ENCODE assay signal across 26 cellular contexts in the genomic region with DNA sequence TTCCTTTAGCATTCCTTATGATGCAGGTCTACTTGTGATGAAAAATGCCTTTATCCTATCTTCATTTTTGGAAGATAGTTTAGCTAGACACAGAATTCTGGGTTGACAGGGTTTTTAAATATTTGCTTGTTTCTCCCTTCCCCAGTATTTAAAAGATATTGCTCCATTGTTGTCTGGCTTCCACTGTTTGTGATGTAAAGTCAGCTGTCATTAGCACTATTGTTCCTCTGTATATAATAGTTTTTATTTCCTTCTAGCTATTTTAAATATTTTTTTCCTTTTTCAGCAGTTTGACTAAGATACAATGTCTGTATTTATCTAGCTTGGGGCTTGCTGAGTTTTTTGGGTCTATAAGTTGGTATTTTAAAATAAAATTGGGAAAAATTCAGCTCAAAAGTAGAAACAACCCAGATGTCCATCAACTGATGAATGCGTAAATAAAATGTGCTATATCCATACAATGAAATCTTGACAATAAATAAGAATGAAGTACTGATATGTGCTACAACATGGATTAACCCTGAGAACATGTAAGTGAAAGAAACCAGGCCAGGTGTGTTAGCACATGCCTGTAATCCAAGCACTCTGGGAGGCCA. TPM values are rescaled to one million over a fixed set of nuclear protein-coding genes. Genes with fewer than 3 reads are reported as not detected.
"Had no signal": no experiment of that assay in that cellular context is flagged by ENCODE, and none has a peak within 500 bp of the region (broad histone marks: within the 10 kb centered on the region; RNA-seq: fewer than 3 reads in every experiment).

No MANE protein-coding gene starts in this region.

- DNase-seq: activated CD4-positive, alpha-beta memory T cell treated with anti-CD3 and anti-CD28 coated beads for 36 hours; activated CD4-positive, alpha-beta T cell treated with anti-CD3 and anti-CD28 coated beads for 48 hours; activated effector memory CD4-positive, alpha-beta T cell treated with Interleukin-2 at 50 U/mL for 16 hours; activated naive CD4-positive, alpha-beta T cell treated with anti-CD3 and anti-CD28 coated beads, Interleukin-2, amount 10 ng/mL, durations not matched to agents 7 days and 5 days; activated naive CD8-positive, alpha-beta T cell treated with anti-CD3 and anti-CD28 coated beads, Interleukin-2, amount 50 U/mL, for 24 hours; activated T-cell treated with anti-CD3 and anti-CD28 coated beads, Interleukin-2, amount 50 U/mL, for 48 hours; body of pancreas; foreskin fibroblast; heart right ventricle; naive B cell; occipital lobe; small intestine; stimulated activated CD4-positive, alpha-beta T cell treated with anti-CD3 and anti-CD28 coated beads, Interleukin-2, amount 100 ng/mL, for 24 hours; stomach; transverse colon had no signal

- H3K9me3 ChIP-seq: body of pancreas, suprapubic skin had no signal

- H3K27ac Mint-ChIP-seq: activated CD4-positive, alpha-beta memory T cell treated with anti-CD3 and anti-CD28 coated beads for 36 hours; activated naive CD4-positive, alpha-beta T cell treated with anti-CD3 and anti-CD28 coated beads, Interleukin-2, amount 10 ng/mL, durations not matched to agents 7 days and 5 days; activated naive CD8-positive, alpha-beta T cell treated with anti-CD3 and anti-CD28 coated beads, Interleukin-2, amount 50 U/mL, for 24 hours; naive B cell; stimulated activated effector memory CD8-positive, alpha-beta T cell treated with anti-CD3 and anti-CD28 coated beads, Interleukin-12 subunit alpha, Interleukin-12 subunit beta, amount 100 ng/mL, for 72 hours had no signal

- H3K36me3 ChIP-seq: cardiac muscle cell had no signal

- H3K27me3 ChIP-seq: body of pancreas, cardiac muscle cell, heart right ventricle, stomach, suprapubic skin, transverse colon had no signal

- H3K4me3 ChIP-seq: body of pancreas, cardiac muscle cell, heart right ventricle, lung, stomach, suprapubic skin, transverse colon had no signal

- H3K27ac ChIP-seq: body of pancreas, cardiac muscle cell, epithelial cell of prostate, heart right ventricle, stomach, suprapubic skin, transverse colon had no signal

- ATAC-seq: activated naive CD8-positive, alpha-beta T cell treated with anti-CD3 and anti-CD28 coated beads, Interleukin-2, amount 50 U/mL, for 24 hours; body of pancreas; heart right ventricle; left lobe of liver; sciatic nerve; stimulated activated effector memory CD8-positive, alpha-beta T cell treated with anti-CD3 and anti-CD28 coated beads, Interleukin-12 subunit alpha, Interleukin-12 subunit beta, amount 100 ng/mL, for 72 hours had no signal

- H3K4me3 Mint-ChIP-seq: activated CD4-positive, alpha-beta memory T cell treated with anti-CD3 and anti-CD28 coated beads for 36 hours; activated naive CD4-positive, alpha-beta T cell treated with anti-CD3 and anti-CD28 coated beads, Interleukin-2, amount 10 ng/mL, durations not matched to agents 7 days and 5 days; activated naive CD8-positive, alpha-beta T cell treated with anti-CD3 and anti-CD28 coated beads, Interleukin-2, amount 50 U/mL, for 24 hours; neural crest cell; stimulated activated effector memory CD8-positive, alpha-beta T cell treated with anti-CD3 and anti-CD28 coated beads, Interleukin-12 subunit alpha, Interleukin-12 subunit beta, amount 100 ng/mL, for 72 hours had no signal

- H3K9me3 Mint-ChIP-seq: stimulated activated effector memory CD8-positive, alpha-beta T cell treated with anti-CD3 and anti-CD28 coated beads, Interleukin-12 subunit alpha, Interleukin-12 subunit beta, amount 100 ng/mL, for 72 hours had no signal

- H3K27me3 Mint-ChIP-seq: activated CD4-positive, alpha-beta memory T cell treated with anti-CD3 and anti-CD28 coated beads for 36 hours; activated naive CD4-positive, alpha-beta T cell treated with anti-CD3 and anti-CD28 coated beads, Interleukin-2, amount 10 ng/mL, durations not matched to agents 7 days and 5 days; activated naive CD8-positive, alpha-beta T cell treated with anti-CD3 and anti-CD28 coated beads, Interleukin-2, amount 50 U/mL, for 24 hours; naive B cell had no signal

- H3K4me1 ChIP-seq: body of pancreas, suprapubic skin, transverse colon had no signal

- H3K4me1 Mint-ChIP-seq: naive B cell, neural crest cell had no signal

RNA-seq across cellular contexts. Expression of a gene that starts 40.3 kb away (rescaled TPM):
- total RNA-seq: activated CD4-positive, alpha-beta memory T cell treated with anti-CD3 and anti-CD28 coated beads for 36 hours; body of pancreas; cardiac muscle cell; chondrocyte; heart right ventricle; mesenteric fat pad; neural crest cell; occipital lobe; sciatic nerve; stomach; suprapubic skin; transverse colon had no signal
- polyA plus RNA-seq: cardiac muscle cell, heart right ventricle, keratinocyte, small intestine, stomach had no signal
